Comparison of ENCODE assay signal across 15 cellular contexts in genomic region chr20:34797012-34797720, GRCh38. TPM values are rescaled to one million over a fixed set of nuclear protein-coding genes. Genes with fewer than 3 reads are reported as not detected.
DNase-seq lines count a peak whose midpoint lies in the region; FAIRE-seq and TF ChIP-seq lines count a peak whose summit lies in the region.
"Had no signal": no experiment of that assay in that cellular context is flagged by ENCODE, and none has a peak within 500 bp of the region (broad histone marks: within the 10 kb centered on the region; RNA-seq: fewer than 3 reads in every experiment).

No MANE protein-coding gene starts in this region.

- H3K9me3 Mint-ChIP-seq in progenitor cell of endocrine pancreas (ENCODE audit: low read depth): peaks cover 15% of the 10 kb centered on the region
- H3K9me3 Mint-ChIP-seq in activated naive CD4-positive, alpha-beta T cell treated with anti-CD3 and anti-CD28 coated beads, Interleukin-2, amount 10 ng/mL, durations not matched to agents 7 days and 5 days: no peaks in the 10 kb centered on the region
- H3K9me3 Mint-ChIP-seq: CD8-positive, alpha-beta memory T cell had no signal

- no peak for FAIRE-seq in GM12892 (lab: Jason Lieb, UNC)
- FAIRE-seq: GM18507 had no signal

- H3K4me1 Mint-ChIP-seq in progenitor cell of endocrine pancreas (ENCODE audit: low read depth): peaks cover 18% of the 10 kb centered on the region
- H3K4me1 Mint-ChIP-seq in activated naive CD4-positive, alpha-beta T cell treated with anti-CD3 and anti-CD28 coated beads, Interleukin-2, amount 10 ng/mL, durations not matched to agents 7 days and 5 days: peaks cover 10% of the 10 kb centered on the region

- TF ChIP-seq POLR2A in erythroblast (IDR thresholded peaks at IDR 0.05; ENCODE audit: low read length): no peak
- no peak for TF ChIP-seq POLR2A in GM12892 (IDR thresholded peaks at IDR 0.05; ENCODE audit: low read depth, low read length)

- TF ChIP-seq CTCF in progenitor cell of endocrine pancreas (IDR thresholded peaks at IDR 0.05; ENCODE audit: unreplicated experiment): no peak

- H3K27ac Mint-ChIP-seq in progenitor cell of endocrine pancreas: peak overlapping the region; percentile 62
- H3K27ac Mint-ChIP-seq in activated naive CD4-positive, alpha-beta T cell treated with anti-CD3 and anti-CD28 coated beads, Interleukin-2, amount 10 ng/mL, durations not matched to agents 7 days and 5 days: no peak overlapping the region

- H3K36me3 Mint-ChIP-seq in progenitor cell of endocrine pancreas (ENCODE audit: insufficient read depth): peaks cover 21% of the 10 kb centered on the region
- peaks cover 10% of the 10 kb centered on the region for H3K36me3 Mint-ChIP-seq in activated naive CD4-positive, alpha-beta T cell treated with anti-CD3 and anti-CD28 coated beads, Interleukin-2, amount 10 ng/mL, durations not matched to agents 7 days and 5 days

- DNase-seq in NCI-H146 (lab: John Stamatoyannopoulos, UW) (peak; percentile 4), NCI-H146 treated with DMSO at 0.1 percent for 48 hours (lab: John Stamatoyannopoulos, UW; ENCODE audit: unreplicated experiment) (no peak), NCI-H226 (peak; percentile 9), erythroblast (lab: John Stamatoyannopoulos, UW) (peak; percentile 60 to 64), progenitor cell of endocrine pancreas (ENCODE audit: low spot score, unreplicated experiment) (no peak), GM12892 (ENCODE audit: insufficient read length) (no peak), nucleus accumbens (lab: John Stamatoyannopoulos, UW) (no peak)
- no peak for DNase-seq in activated naive CD4-positive, alpha-beta T cell treated with anti-CD3 and anti-CD28 coated beads, Interleukin-2, amount 10 ng/mL, durations not matched to agents 7 days and 5 days
- DNase-seq: Caco-2; CD8-positive, alpha-beta memory T cell; DND-41; GDM1; GM23248; H9 had no signal

- CTCF ChIA-PET in activated naive CD4-positive, alpha-beta T cell treated with anti-CD3 and anti-CD28 coated beads, Interleukin-2, amount 10 ng/mL, durations not matched to agents 7 days and 5 days (lab: Charles Lee): interaction anchor here (0.7 to 1.8 kb wide), 3 partner anchors 26 to 282 kb away, joined by 3 to 5 read pairs (median 3); no protein-coding TSS in a partner anchor

- H3K4me3 Mint-ChIP-seq in progenitor cell of endocrine pancreas (ENCODE audit: low read depth): no peak overlapping the region
- H3K4me3 Mint-ChIP-seq in activated naive CD4-positive, alpha-beta T cell treated with anti-CD3 and anti-CD28 coated beads, Interleukin-2, amount 10 ng/mL, durations not matched to agents 7 days and 5 days: no peak overlapping the region
- H3K4me3 Mint-ChIP-seq: CD8-positive, alpha-beta memory T cell; H9 had no signal

- H3K27me3 Mint-ChIP-seq in progenitor cell of endocrine pancreas: no peaks in the 10 kb centered on the region
- H3K27me3 Mint-ChIP-seq in activated naive CD4-positive, alpha-beta T cell treated with anti-CD3 and anti-CD28 coated beads, Interleukin-2, amount 10 ng/mL, durations not matched to agents 7 days and 5 days: no peaks in the 10 kb centered on the region
- H3K27me3 Mint-ChIP-seq: CD8-positive, alpha-beta memory T cell had no signal

RNA-seq across cellular contexts. Expression of gene NCOA6, which starts 28.3 kb away (rescaled TPM):
- 75.4 and 80.7 TPM in 2 replicates for total RNA-seq in progenitor cell of endocrine pancreas
- 9.4 TPM for polyA plus RNA-seq in GM12892 (2012; ENCODE audit: missing spikeins)

Comparison
In these comparisons a context has a peak if more than half of its experiments do, and no peak if none do; other contexts are left out.
1. DNase-seq: peak in NCI-H146 (single experiment), NCI-H226 (single experiment) and erythroblast (2 of 2); none in NCI-H146 treated with DMSO at 0.1 percent for 48 hours (single experiment), progenitor cell of endocrine pancreas (single experiment), activated naive CD4-positive, alpha-beta T cell treated with anti-CD3 and anti-CD28 coated beads, Interleukin-2, amount 10 ng/mL, durations not matched to agents 7 days and 5 days (single experiment), GM12892 (single experiment) and nucleus accumbens (0 of 56).